ENCODE assay signal across 29 cellular contexts in the genomic region with DNA sequence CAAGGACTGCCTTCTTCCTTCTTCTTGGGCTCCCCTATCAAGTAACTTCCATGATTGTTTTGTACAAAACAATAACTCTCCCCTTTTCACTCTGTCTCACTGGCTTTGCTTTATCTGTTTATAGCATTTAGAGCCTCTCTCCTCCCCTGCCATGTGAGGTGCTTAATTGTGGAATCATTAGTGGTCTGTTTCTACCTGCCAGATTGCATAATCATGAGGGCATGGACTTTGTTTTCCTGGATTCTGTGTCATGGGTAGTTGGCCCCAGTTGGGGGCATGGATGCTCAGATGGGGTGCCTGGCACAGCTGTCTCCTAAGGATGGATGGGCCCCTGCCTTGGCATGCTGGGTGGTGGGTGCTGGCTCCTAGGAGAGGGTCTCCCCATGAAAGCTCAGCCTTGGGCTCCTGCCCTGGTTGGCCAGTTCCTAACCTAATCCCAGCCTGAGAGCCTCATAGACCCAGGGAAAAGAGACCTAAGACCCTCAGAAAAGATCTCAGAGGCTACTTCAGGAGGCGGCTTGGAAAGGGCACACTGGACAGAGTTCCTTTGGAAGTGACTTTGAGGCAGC. TPM values are rescaled to one million over a fixed set of nuclear protein-coding genes. Genes with fewer than 3 reads are reported as not detected.
"Had no signal": no experiment of that assay in that cellular context is flagged by ENCODE, and none has a peak within 500 bp of the region (broad histone marks: within the 10 kb centered on the region; RNA-seq: fewer than 3 reads in every experiment).

No MANE protein-coding gene starts in this region.

- H3K9me3 ChIP-seq: left lung, mucosa of descending colon, ovary, right atrium auricular region, suprapubic skin, thoracic aorta, tibial artery, uterus had no signal

- H3K4me3 ChIP-seq: left lung, lung, mucosa of descending colon, ovary, right atrium auricular region, spleen, suprapubic skin, thoracic aorta, tibial artery, uterus had no signal

- DNase-seq: hippocampal formation; kidney glomerular epithelial cell; left cardiac atrium; left lung; midbrain; naive thymus-derived CD4-positive, alpha-beta T cell; ovary; small intestine; spleen; stimulated activated CD4-positive, alpha-beta T cell treated with anti-CD3 and anti-CD28 coated beads, Interleukin-4, amount 100 ng/mL, for 24 hours; stimulated activated naive CD4-positive, alpha-beta T cell; trophoblast cell; uterus had no signal

- ATAC-seq: left cardiac atrium; left lung; naive thymus-derived CD4-positive, alpha-beta T cell; natural killer cell treated with Interleukin-12 subunit alpha and Interleukin-12 subunit beta and Interleukin-15 and Interleukin-18, amount 100 ng/mL, for 72 hours; sciatic nerve; stimulated activated effector memory CD8-positive, alpha-beta T cell treated with anti-CD3 and anti-CD28 coated beads, Interleukin-12 subunit alpha, Interleukin-12 subunit beta, amount 100 ng/mL, for 72 hours had no signal

- H3K27me3 ChIP-seq: ovary, right atrium auricular region, uterus had no signal

- H3K36me3 ChIP-seq: left lung, ovary, right atrium auricular region, spleen, suprapubic skin, thoracic aorta, tibial artery, uterus had no signal

- FAIRE-seq: keratinocyte, small intestine had no signal

- H3K27ac ChIP-seq: left lung, ovary, right atrium auricular region, suprapubic skin, thoracic aorta, tibial artery, uterus had no signal

- H3K4me1 ChIP-seq: left lung, right atrium auricular region, spleen, suprapubic skin, tibial artery, uterus had no signal

RNA-seq across cellular contexts. Expression of a gene that starts 8.0 kb away (rescaled TPM):
- total RNA-seq: mesenteric fat pad; myocyte; naive thymus-derived CD4-positive, alpha-beta T cell; natural killer cell treated with Interleukin-12 subunit alpha and Interleukin-12 subunit beta and Interleukin-15 and Interleukin-18, amount 100 ng/mL, for 72 hours; pulmonary artery endothelial cell; renal cortical epithelial cell; subcutaneous adipose tissue had no signal
- polyA plus RNA-seq: keratinocyte; naive thymus-derived CD4-positive, alpha-beta T cell; neural cell had no signal
